In the genomic region with DNA sequence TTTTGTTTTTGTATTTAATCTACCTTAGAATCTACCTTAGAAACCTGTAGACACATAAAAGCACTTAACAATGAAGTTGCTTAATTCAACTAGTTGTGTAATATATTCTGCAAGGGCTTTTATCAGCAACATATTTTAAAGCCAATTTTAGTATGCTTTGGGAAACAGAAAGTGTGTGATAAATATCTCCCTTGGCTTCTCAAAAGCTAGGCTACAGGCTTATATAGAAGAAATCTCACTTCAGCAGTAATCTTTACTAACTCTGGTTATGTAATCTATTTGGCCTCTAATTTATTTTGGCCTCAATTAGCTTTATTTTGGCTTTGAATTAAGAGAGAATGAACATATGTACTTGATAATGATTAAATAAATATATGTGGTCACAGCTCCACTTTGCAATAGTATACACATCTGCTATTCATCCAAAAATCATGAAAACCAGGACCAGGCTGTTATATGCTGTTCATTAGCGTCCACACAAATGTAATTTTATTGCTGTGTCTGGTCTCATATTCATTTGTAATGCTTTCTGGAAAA, we compare ENCODE assay signal across 28 cellular contexts. TPM values are rescaled to one million over a fixed set of nuclear protein-coding genes. Genes with fewer than 3 reads are reported as not detected.
DNase-seq lines count a peak whose midpoint lies in the region; ATAC-seq, FAIRE-seq and TF ChIP-seq lines count a peak whose summit lies in the region.
"Had no signal": no experiment of that assay in that cellular context is flagged by ENCODE, and none has a peak within 500 bp of the region (broad histone marks: within the 10 kb centered on the region; RNA-seq: fewer than 3 reads in every experiment).

No MANE protein-coding gene starts in this region.

- H3K27me3 Mint-ChIP-seq in endodermal cell (ENCODE audit: insufficient read depth) = no peaks in the 10 kb centered on the region

- no peak overlapping the region for H3K27ac ChIP-seq in endodermal cell (ENCODE audit: low read depth, low read length)
- H3K27ac ChIP-seq in HepG2 (ENCODE audit: extremely low read length, insufficient read depth, low read length) = no peak overlapping the region
- no peak overlapping the region for H3K27ac ChIP-seq in transverse colon
- H3K27ac ChIP-seq: C4-2B, foreskin keratinocyte, hepatocyte, suprapubic skin, vagina had no signal

- no peaks in the 10 kb centered on the region for H3K27me3 ChIP-seq in endodermal cell (ENCODE audit: control insufficient read depth, insufficient read depth, low read length, poor library complexity, severe bottlenecking)
- no peaks in the 10 kb centered on the region for H3K27me3 ChIP-seq in HepG2 (ENCODE audit: control insufficient read depth in 1 of 2, insufficient read depth in 2 of 2, low read length in 2 of 2)
- no peaks in the 10 kb centered on the region for H3K27me3 ChIP-seq in transverse colon
- H3K27me3 ChIP-seq: foreskin keratinocyte, hepatocyte, suprapubic skin, vagina had no signal

- H3K4me1 Mint-ChIP-seq in endodermal cell = peaks cover 56% of the 10 kb centered on the region
- H3K4me1 Mint-ChIP-seq: immature natural killer cell had no signal

- peak; percentile 54 for DNase-seq in AG09319 (ENCODE audit: extremely low read depth, low read depth)
- peak; percentile 34 for DNase-seq in OCI-M1 (lab: John Stamatoyannopoulos, UW)
- DNase-seq in endodermal cell = no peak
- no peak for DNase-seq in HepG2 (ENCODE audit: low spot score)
- no peak for DNase-seq in transverse colon
- no peak for DNase-seq in COR-L47 (lab: John Stamatoyannopoulos, UW)
- DNase-seq in GDM1 (lab: John Stamatoyannopoulos, UW) = no peak
- no peak for DNase-seq in hepatic stellate cell (ENCODE audit: low spot score)
- DNase-seq: activated CD4-positive, alpha-beta T cell treated with anti-CD3 and anti-CD28 coated beads for 48 hours; activated naive CD4-positive, alpha-beta T cell treated with anti-CD3 and anti-CD28 coated beads, Interleukin-2, amount 50 U/mL, for 16 hours; anterior cingulate cortex; caudate nucleus; dermis blood vessel endothelial cell; foreskin keratinocyte; H9; immature natural killer cell; left ventricle myocardium superior; midbrain; naive thymus-derived CD8-positive, alpha-beta T cell; NCI-H2029 treated with DMSO at 0.1 percent for 48 hours; retina; stimulated activated CD4-positive, alpha-beta T cell treated with anti-CD3 and anti-CD28 coated beads, Interleukin-2, amount 100 ng/mL, for 24 hours had no signal

- H3K4me3 ChIP-seq in endodermal cell (ENCODE audit: low read length) (no peak overlapping the region), HepG2 (replicated peaks in 1 of 3; ENCODE audit: insufficient read depth in 1 of 3, low read depth in 2 of 3, low read length in 3 of 3) (no peak overlapping the region), transverse colon (no peak overlapping the region)
- H3K4me3 ChIP-seq: hepatocyte, smooth muscle cell, suprapubic skin, vagina had no signal

- no peak overlapping the region for H3K4me2 ChIP-seq in HepG2 (ENCODE audit: low read depth, low read length)
- H3K4me2 ChIP-seq: hepatocyte, smooth muscle cell had no signal

- TF ChIP-seq POLR2A in HepG2 (IDR thresholded peaks at IDR 0.05; ENCODE audit: insufficient read depth in 1 of 2, low read depth in 2 of 2, low read length in 2 of 2) = no peak
- TF ChIP-seq POLR2A in transverse colon (IDR thresholded peaks at IDR 0.05) = no peak

- 0 out of 2 replicates have a peak, but pooled peaks cover 4% of the 10 kb centered on the region for H4K20me1 ChIP-seq in HepG2 (ENCODE audit: insufficient read depth, low read length)

- peaks cover 18% of the 10 kb centered on the region for H3K36me3 Mint-ChIP-seq in endodermal cell (ENCODE audit: low read depth)
- H3K36me3 Mint-ChIP-seq: immature natural killer cell had no signal

- TF ChIP-seq RAD21 in HepG2 (CRISPR knock-in tag; IDR thresholded peaks at IDR 0.05) = no peak

- intact Hi-C loops in HepG2 (cut with micrococcal nuclease; ENCODE audit: unreplicated experiment) (no loop called here), transverse colon (cut with DNase I; ENCODE audit: low total_unique reads) (no loop called here)

- peaks cover 95% of the 10 kb centered on the region for H3K79me2 ChIP-seq in HepG2 (ENCODE audit: insufficient read depth, low read length)

- peaks cover 5% of the 10 kb centered on the region for H3K9me3 Mint-ChIP-seq in endodermal cell

- no peak overlapping the region for H3K9ac ChIP-seq in endodermal cell (ENCODE audit: extremely low read depth, low read length, poor library complexity, severe bottlenecking)
- H3K9ac ChIP-seq in HepG2 (ENCODE audit: insufficient read depth, low read depth, low read length) = no peak overlapping the region

- no peak for ATAC-seq in HepG2
- ATAC-seq: foreskin keratinocyte; left ventricle myocardium superior; naive thymus-derived CD8-positive, alpha-beta T cell had no signal

- H3K4me1 ChIP-seq in endodermal cell (ENCODE audit: control insufficient read depth, insufficient read depth, low read length) (peaks cover 4% of the 10 kb centered on the region), HepG2 (ENCODE audit: insufficient read depth, low read length) (peaks cover 60% of the 10 kb centered on the region), transverse colon (peaks cover 0 to 11% (median 5%) of the 10 kb centered on the region in 4 donors)
- H3K4me1 ChIP-seq: foreskin keratinocyte had no signal

- POLR2A ChIA-PET in HepG2 (lab: Yijun Ruan, JAX) = interaction anchor here (1.2 kb wide), 1 partner anchor 12 kb away, joined by 3 read pairs; no protein-coding TSS in a partner anchor

- BruUV-seq in HepG2 (replicated peaks; lab: Mats Ljungman, UMichigan) = TSS peak; percentile 19

- TF ChIP-seq EP300 in HepG2 (IDR thresholded peaks at IDR 0.05; ENCODE audit: low read depth in 2 of 2, low read length in 2 of 2) (no peak), HepG2 (CRISPR knock-in tag; IDR thresholded peaks at IDR 0.05; ENCODE audit: borderline replicate concordance) (no peak), transverse colon (IDR thresholded peaks at IDR 0.05; ENCODE audit: low read depth) (no peak)

- in situ Hi-C loops in HepG2 (cut with HindIII; ENCODE audit: extremely low pct_ligation_motif_present, low pct_unique_long_range_greater_than_20kb) = no loop called here
- in situ Hi-C loops in transverse colon (cut with MboI; ENCODE audit: low pct_ligation_motif_present in 1 of 4, low pct_unique_long_range_greater_than_20kb in 1 of 4, low sequenced_read_pairs in 3 of 4) = no loop called here

- H3K36me3 ChIP-seq in endodermal cell (ENCODE audit: control insufficient read depth, insufficient read depth, low read length) (no peaks in the 10 kb centered on the region), HepG2 (replicated peaks in 1 of 2; ENCODE audit: control insufficient read depth in 1 of 2, insufficient read depth in 2 of 2, low read length in 2 of 2) (no peaks in the 10 kb centered on the region; a peak in 1 of 5 replicates), transverse colon (no peaks in the 10 kb centered on the region)
- H3K36me3 ChIP-seq: suprapubic skin, vagina had no signal

- peak overlapping the region; percentile 19 for H3K27ac Mint-ChIP-seq in endodermal cell
- H3K27ac Mint-ChIP-seq: immature natural killer cell; naive thymus-derived CD8-positive, alpha-beta T cell had no signal

- no peak for FAIRE-seq in HepG2 (lab: Jason Lieb, UNC)
- FAIRE-seq: GM12891 had no signal

- H2AFZ ChIP-seq in HepG2 (ENCODE audit: low read length) = no peak overlapping the region
- H2AFZ ChIP-seq: hepatocyte had no signal

- no peak overlapping the region for H3K4me3 Mint-ChIP-seq in endodermal cell
- H3K4me3 Mint-ChIP-seq: H9; immature natural killer cell; naive thymus-derived CD8-positive, alpha-beta T cell had no signal

- H3K9me3 ChIP-seq in endodermal cell (ENCODE audit: control insufficient read depth, low read length) (peaks cover 7% of the 10 kb centered on the region), HepG2 (ENCODE audit: low read length) (no peaks in the 10 kb centered on the region), transverse colon (no peaks in the 10 kb centered on the region)
- H3K9me3 ChIP-seq: suprapubic skin, vagina had no signal

- WGBS in endodermal cell (ENCODE audit: insufficient coverage in 1 of 2, insufficient read length in 1 of 2), 2 experiments = 90% methylated on average over 1 of the region's 1 CpG; no CpG with 5 or more reads in 1 of the 2 experiments
- 97% methylated on average over 1 of the region's 1 CpG for WGBS in HepG2 (ENCODE audit: low lambda C conversion rate)
- 65 to 91% methylated on average over 1 of the region's 1 CpG for WGBS in transverse colon (ENCODE audit: low coverage in 1 of 2), 2 donors

- CTCF ChIA-PET in HepG2 (lab: Yijun Ruan, JAX; ENCODE audit: low intra/inter-chr PET ratio, low total read pairs) = no interaction called here

- TF ChIP-seq CTCF in AG09319 (IDR thresholded peaks at IDR 0.05; ENCODE audit: low read depth, low read length) = no peak
- no peak for TF ChIP-seq CTCF in endodermal cell (conservative IDR thresholded peaks at IDR 0.05)
- no peak for TF ChIP-seq CTCF in HepG2 (CRISPR knock-in tag; IDR thresholded peaks at IDR 0.05)
- TF ChIP-seq CTCF in transverse colon (IDR thresholded peaks at IDR 0.05) = no peak

RNA-seq across cellular contexts. Expression of a gene that starts 37.2 kb away (rescaled TPM):
- total RNA-seq in endodermal cell (100 to 1,000 TPM; 109 to 182 TPM), HepG2 (2016; rRNA removed; fragmentation: Illumina TruSeq; extraction: Trizol) (31.7 and 42.0 TPM in 2 replicates), transverse colon (100 to 1,000 TPM in 1 of 4 donors, 10 to 100 TPM in 3; 11.7 to 102 (median 58.9) TPM)
- 34.5 TPM for polyA plus RNA-seq in endodermal cell (2013, experiment 1 of 2)
- polyA plus RNA-seq in endodermal cell (2013, experiment 2 of 2) = 33.8 TPM
- total RNA-seq in HepG2 (2016; cell fraction: cytosol; rRNA removed; fragmentation: Illumina TruSeq; extraction: Trizol; ENCODE audit: low read depth) = 30.2 and 33.3 TPM in 2 replicates
- 29.5 and 42.3 TPM in 2 replicates for total RNA-seq in HepG2 (2016; cell fraction: insoluble cytoplasmic fraction; rRNA removed; fragmentation: Illumina TruSeq; extraction: Trizol)
- 19.7 and 24.2 TPM in 2 replicates for total RNA-seq in HepG2 (2016; cell fraction: membrane; rRNA removed; fragmentation: Illumina TruSeq; extraction: Trizol)
- total RNA-seq in HepG2 (2016; cell fraction: nucleus; rRNA removed; fragmentation: Illumina TruSeq; extraction: Trizol) = 59.6 and 64.7 TPM in 2 replicates
- polyA plus RNA-seq in HepG2 (2011; rRNA removed) = 28.4 and 33.8 TPM in 2 replicates
- polyA plus RNA-seq in HepG2 (2011; cell fraction: cytosol; rRNA removed) = 24.8 and 30.7 TPM in 2 replicates
- 50.2 and 50.3 TPM in 2 replicates for polyA plus RNA-seq in HepG2 (2011; cell fraction: nucleus; rRNA removed)
- polyA plus RNA-seq in HepG2 (2012) = 16.9 and 17.6 TPM in 2 replicates
- 0.83 and 1.0 TPM in 2 replicates for polyA plus RNA-seq in HepG2 (2016; cell fraction: cytosol; fragmentation: Illumina TruSeq; extraction: Trizol; ENCODE audit: low read depth)
- polyA plus RNA-seq in HepG2 (2016; cell fraction: insoluble cytoplasmic fraction; fragmentation: Illumina TruSeq; extraction: Trizol; ENCODE audit: low read depth) = 7.8 and 9.5 TPM in 2 replicates
- polyA plus RNA-seq in HepG2 (2016; cell fraction: membrane; fragmentation: Illumina TruSeq; extraction: Trizol; ENCODE audit: low read depth) = 1.5 and 1.6 TPM in 2 replicates
- polyA plus RNA-seq in HepG2 (2016; cell fraction: nucleus; fragmentation: Illumina TruSeq; extraction: Trizol; ENCODE audit: insufficient read depth, low read depth) = 31.3 and 31.9 TPM in 2 replicates
- polyA minus RNA-seq in HepG2 (2011; rRNA and poly(A)+ RNA removed; ENCODE audit: low replicate concordance) = 201 and 238 TPM in 2 replicates
- polyA minus RNA-seq in HepG2 (2011; cell fraction: cytosol; rRNA and poly(A)+ RNA removed) = 59.0 and 61.1 TPM in 2 replicates
- 83.0 and 116 TPM in 2 replicates for polyA minus RNA-seq in HepG2 (2011; cell fraction: nucleus; rRNA and poly(A)+ RNA removed)
- polyA plus RNA-seq: immature natural killer cell had no signal

Comparison
In these comparisons a context has a peak if more than half of its experiments do, and no peak if none do; other contexts are left out.
1. DNase-seq: peak in AG09319 (single experiment) and OCI-M1 (single experiment); none in endodermal cell (single experiment), HepG2 (single experiment), transverse colon (single experiment), COR-L47 (single experiment), GDM1 (single experiment) and hepatic stellate cell (single experiment).